Comparison of ENCODE assay signal across 15 cellular contexts in genomic region chr5:9034671-9035070, GRCh38.
DNase-seq lines count a peak whose midpoint lies in the region; FAIRE-seq and TF ChIP-seq lines count a peak whose summit lies in the region.
"Had no signal": no experiment of that assay in that cellular context is flagged by ENCODE, and none has a peak within 500 bp of the region (broad histone marks: within the 10 kb centered on the region; RNA-seq: fewer than 3 reads in every experiment).

No MANE protein-coding gene starts in this region.

- no peaks in the 10 kb centered on the region for H3K4me1 ChIP-seq in effector memory CD4-positive, alpha-beta T cell (ENCODE audit: control insufficient read depth, insufficient read depth, low read length, poor library complexity, severe bottlenecking)

- no peaks in the 10 kb centered on the region for H3K27me3 ChIP-seq in bronchial epithelial cell (ENCODE audit: control insufficient read depth, insufficient read depth, low read length)
- no peaks in the 10 kb centered on the region for H3K27me3 ChIP-seq in effector memory CD4-positive, alpha-beta T cell (replicated peaks; ENCODE audit: control insufficient read depth, insufficient read depth, low read length, poor library complexity, severe bottlenecking)
- H3K27me3 ChIP-seq: BLaER1 treated with 17β-estradiol and CSF1 and Interleukin-3, amounts not matched to agents 10 nM and 100 nM had no signal

- H3K27ac ChIP-seq in effector memory CD4-positive, alpha-beta T cell (ENCODE audit: insufficient read depth, low read length, poor library complexity, severe bottlenecking): no peak overlapping the region
- H3K27ac ChIP-seq: BLaER1 treated with 17β-estradiol and CSF1 and Interleukin-3, amounts not matched to agents 10 nM and 100 nM had no signal

- H3K4me3 ChIP-seq in bronchial epithelial cell (ENCODE audit: low read depth, low read length): no peak overlapping the region
- H3K4me3 ChIP-seq in effector memory CD4-positive, alpha-beta T cell (ENCODE audit: insufficient read depth, low read depth, low read length, poor library complexity, severe bottlenecking): no peak overlapping the region
- H3K4me3 ChIP-seq: BLaER1 treated with 17β-estradiol and CSF1 and Interleukin-3, amounts not matched to agents 10 nM and 100 nM had no signal

- no peaks in the 10 kb centered on the region for H3K36me3 ChIP-seq in bronchial epithelial cell (ENCODE audit: control insufficient read depth, insufficient read depth, low read length)
- H3K36me3 ChIP-seq in effector memory CD4-positive, alpha-beta T cell (ENCODE audit: control insufficient read depth, insufficient read depth, low read length): no peaks in the 10 kb centered on the region
- H3K36me3 ChIP-seq: BLaER1 treated with 17β-estradiol and CSF1 and Interleukin-3, amounts not matched to agents 10 nM and 100 nM had no signal

- TF ChIP-seq CTCF in bronchial epithelial cell (IDR thresholded peaks at IDR 0.05; ENCODE audit: insufficient read depth, low read length, severe bottlenecking): no peak

- DNase-seq in Daoy (ENCODE audit: low read depth) (peak; percentile 14), LHCN-M2 (ENCODE audit: low read depth) (peak; percentile 32), bronchial epithelial cell (ENCODE audit: low read depth) (peak; percentile 70), lung microvascular endothelial cell (ENCODE audit: low read depth in 2 of 2) (peak; percentile 38 to 82), NCI-H2081 treated with DMSO at 0.1 percent for 48 hours (lab: John Stamatoyannopoulos, UW) (no peak), GOT3 (lab: John Stamatoyannopoulos, UW) (no peak)
- DNase-seq in effector memory CD4-positive, alpha-beta T cell: no peak
- DNase-seq: activated CD4-positive, alpha-beta memory T cell treated with anti-CD3 and anti-CD28 coated beads for 36 hours; activated naive CD8-positive, alpha-beta T cell treated with anti-CD3 and anti-CD28 coated beads for 36 hours; activated T-cell treated with anti-CD3 and anti-CD28 coated beads, Interleukin-2, amount 50 U/mL, for 48 hours; H9; NCI-H1105 treated with DMSO at 0.1 percent for 48 hours; NCI-H446; stimulated activated CD4-positive, alpha-beta T cell treated with anti-CD3 and anti-CD28 coated beads, Interleukin-2, amount 100 ng/mL, for 48 hours had no signal

- FAIRE-seq in bronchial epithelial cell (lab: Jason Lieb, UNC): no peak

- no peaks in the 10 kb centered on the region for H3K9me3 ChIP-seq in effector memory CD4-positive, alpha-beta T cell (ENCODE audit: control insufficient read depth, low read length)

Comparison
In these comparisons a context has a peak if more than half of its experiments do, and no peak if none do; other contexts are left out.
1. DNase-seq: peak in Daoy (single experiment), LHCN-M2 (single experiment), bronchial epithelial cell (single experiment) and lung microvascular endothelial cell (2 of 2); none in NCI-H2081 treated with DMSO at 0.1 percent for 48 hours (single experiment), GOT3 (single experiment) and effector memory CD4-positive, alpha-beta T cell (0 of 3).